Comparison of ENCODE assay signal across 15 cellular contexts in genomic region chr15:90209591-90209990, GRCh38. TPM values are rescaled to one million over a fixed set of nuclear protein-coding genes. Genes with fewer than 3 reads are reported as not detected.
DNase-seq lines count a peak whose midpoint lies in the region; ATAC-seq, FAIRE-seq and TF ChIP-seq lines count a peak whose summit lies in the region.
"Had no signal": no experiment of that assay in that cellular context is flagged by ENCODE, and none has a peak within 500 bp of the region (broad histone marks: within the 10 kb centered on the region; RNA-seq: fewer than 3 reads in every experiment).

No MANE protein-coding gene starts in this region.

- H3K4me3 Mint-ChIP-seq in natural killer cell treated with Interleukin-12 subunit alpha and Interleukin-12 subunit beta and Interleukin-15 and Interleukin-18, amount 100 ng/mL, for 72 hours = peak overlapping the region; percentile 67
- H3K4me3 Mint-ChIP-seq in natural killer cell (no peak overlapping the region), progenitor cell of endocrine pancreas (ENCODE audit: low read depth) (no peak overlapping the region)
- H3K4me3 Mint-ChIP-seq: CD14-positive monocyte had no signal

- H3K4me1 ChIP-seq in GM12878 (ENCODE audit: control insufficient read depth, insufficient read depth, low read length) (peaks cover 25% of the 10 kb centered on the region), transverse colon (peaks cover 32 to 57% (median 40%) of the 10 kb centered on the region in 4 donors)

- 4% methylated on average over 9 of the region's 9 CpGs for WGBS in GM12878 (ENCODE audit: insufficient coverage, insufficient replicate concordance, low lambda C conversion rate, missing lambda C conversion rate)
- 55 to 56% methylated on average over 5 to 9 of the region's 9 CpGs for WGBS in transverse colon (ENCODE audit: low coverage in 1 of 2), 2 donors
- 60 to 80% methylated on average over 9 of the region's 9 CpGs for WGBS in lower leg skin, 2 donors

- TF ChIP-seq POLR2A in GM12878 (IDR thresholded peaks at IDR 0.05; ENCODE audit: low read depth, low read length) = no peak
- TF ChIP-seq POLR2A in transverse colon (IDR thresholded peaks at IDR 0.05) = no peak
- no peak for TF ChIP-seq POLR2A in lower leg skin (IDR thresholded peaks at IDR 0.05)

- H3K9me3 ChIP-seq in GM12878 (replicated peaks; ENCODE audit: control insufficient read depth, insufficient read depth, low read length) (no peaks in the 10 kb centered on the region), transverse colon (no peaks in the 10 kb centered on the region)
- H3K9me3 ChIP-seq: prostate gland had no signal

- FAIRE-seq in GM12878 (lab: Jason Lieb, UNC) = peak; percentile 47

- CTCF ChIA-PET in GM12878 (lab: Yijun Ruan, JAX) = interaction anchor here (1.0 to 2.6 kb wide), 6 partner anchors 10 to 48 kb away, joined by 3 to 8 read pairs (median 6); partner anchors contain the start of gene CIB1

- H3K36me3 Mint-ChIP-seq in natural killer cell treated with Interleukin-12 subunit alpha and Interleukin-12 subunit beta and Interleukin-15 and Interleukin-18, amount 100 ng/mL, for 72 hours = peaks cover 7% of the 10 kb centered on the region
- no peaks in the 10 kb centered on the region for H3K36me3 Mint-ChIP-seq in natural killer cell
- H3K36me3 Mint-ChIP-seq in progenitor cell of endocrine pancreas (ENCODE audit: insufficient read depth) = no peaks in the 10 kb centered on the region

- 0 out of 4 replicates have a peak, but pooled peaks of 1 of the 2 experiments have one; percentile 36 for TF ChIP-seq EP300 in GM12878 (IDR thresholded peaks at IDR 0.05; ENCODE audit: borderline replicate concordance in 1 of 2, control insufficient read depth in 1 of 2, low read depth in 2 of 2, low read length in 2 of 2)
- TF ChIP-seq EP300 in transverse colon (IDR thresholded peaks at IDR 0.05; ENCODE audit: low read depth) = no peak

- ATAC-seq in natural killer cell treated with Interleukin-12 subunit alpha and Interleukin-12 subunit beta and Interleukin-15 and Interleukin-18, amount 100 ng/mL, for 72 hours = peak in 1 of 2 donors; percentile 56
- no peak for ATAC-seq in natural killer cell
- peak; percentile 66 for ATAC-seq in HG02884 (IDR thresholded peaks at IDR 0.05; ENCODE audit: unreplicated experiment)
- ATAC-seq in GM12878 = peak; percentile 87
- ATAC-seq: esophagus mucosa had no signal

- SMC1A ChIA-PET in GM12878 (lab: Charles Lee; ENCODE audit: uncharacterized antibody, unreplicated experiment) = interaction anchor here (0.6 to 1.6 kb wide), 5 partner anchors 29 to 77 kb away, joined by 3 to 10 read pairs (median 3); no protein-coding TSS in a partner anchor

- TF ChIP-seq RAD21 in GM12878 (IDR thresholded peaks at IDR 0.05; ENCODE audit: insufficient read depth, low read depth, low read length) = no peak

- POLR2A ChIA-PET in GM12878 (lab: Charles Lee) = interaction anchor here (1.0 kb wide), 2 partner anchors 15 to 17 kb away, joined by 3 to 4 read pairs; no protein-coding TSS in a partner anchor

- peak overlapping the region; percentile 56 for H3K27ac ChIP-seq in GM12878 (ENCODE audit: control insufficient read depth, insufficient read depth)
- peak overlapping the region in 3 of 4 donors; percentile 85 to 90 (median 89) for H3K27ac ChIP-seq in transverse colon
- H3K27ac ChIP-seq: HL-60, WERI-Rb-1 had no signal

- no peaks in the 10 kb centered on the region; the same call in 1 of the 2 replicates for H4K20me1 ChIP-seq in GM12878 (ENCODE audit: control insufficient read depth, insufficient read depth)

- no peak for DNase-seq in natural killer cell treated with Interleukin-12 subunit alpha and Interleukin-12 subunit beta and Interleukin-15 and Interleukin-18, amount 100 ng/mL, for 72 hours (ENCODE audit: low spot score)
- DNase-seq in natural killer cell = no peak
- DNase-seq in GM12878 (ENCODE audit: low read depth, low spot score) = peak; percentile 57
- DNase-seq in transverse colon = no peak
- DNase-seq in lower leg skin (ENCODE audit: low spot score in 2 of 2) = no peak
- no peak for DNase-seq in NCI-H2107 treated with DMSO at 0.1 percent for 48 hours (lab: John Stamatoyannopoulos, UW; ENCODE audit: unreplicated experiment)
- no peak for DNase-seq in progenitor cell of endocrine pancreas (ENCODE audit: low spot score, unreplicated experiment)
- DNase-seq: NCI-H1694, WERI-Rb-1 had no signal

- no peaks in the 10 kb centered on the region for H3K27me3 ChIP-seq in GM12878 (replicated peaks in 1 of 2; ENCODE audit: control insufficient read depth in 2 of 2, insufficient read depth in 2 of 2, low read length in 1 of 2)
- H3K27me3 ChIP-seq in transverse colon = no peaks in the 10 kb centered on the region

- BruUV-seq in GM12878 (replicated peaks; lab: Mats Ljungman, UMichigan) = no TSS peak

- intact Hi-C loops in natural killer cell (cut with micrococcal nuclease) (no loop called here), GM12878 (cut with micrococcal nuclease; ENCODE audit: unreplicated experiment) (no loop called here), transverse colon (cut with DNase I; ENCODE audit: low total_unique reads) (no loop called here), lower leg skin (cut with DNase I; ENCODE audit: low total_unique reads) (no loop called here)

- RAD21 ChIA-PET in GM12878 (lab: Charles Lee; ENCODE audit: unreplicated experiment) = interaction anchor here (0.7 to 2.0 kb wide), 4 partner anchors 18 to 47 kb away, joined by 3 to 14 read pairs (median 4); no protein-coding TSS in a partner anchor

- peak overlapping the region in 1 of 2 donors; percentile 77 for H3K27ac Mint-ChIP-seq in natural killer cell treated with Interleukin-12 subunit alpha and Interleukin-12 subunit beta and Interleukin-15 and Interleukin-18, amount 100 ng/mL, for 72 hours
- H3K27ac Mint-ChIP-seq in natural killer cell = no peak overlapping the region
- no peak overlapping the region for H3K27ac Mint-ChIP-seq in progenitor cell of endocrine pancreas

- peaks cover 14 to 20% of the 10 kb centered on the region in 2 donors for H3K4me1 Mint-ChIP-seq in natural killer cell treated with Interleukin-12 subunit alpha and Interleukin-12 subunit beta and Interleukin-15 and Interleukin-18, amount 100 ng/mL, for 72 hours (ENCODE audit: low read depth in 2 of 2)
- peaks cover 1 to 8% of the 10 kb centered on the region in 2 donors for H3K4me1 Mint-ChIP-seq in natural killer cell
- peaks cover 13% of the 10 kb centered on the region for H3K4me1 Mint-ChIP-seq in progenitor cell of endocrine pancreas (ENCODE audit: low read depth)

- H3K4me2 ChIP-seq in GM12878 (ENCODE audit: control insufficient read depth, insufficient read depth) = peak overlapping the region; percentile 24

- no peaks in the 10 kb centered on the region for H3K9me3 Mint-ChIP-seq in natural killer cell treated with Interleukin-12 subunit alpha and Interleukin-12 subunit beta and Interleukin-15 and Interleukin-18, amount 100 ng/mL, for 72 hours
- H3K9me3 Mint-ChIP-seq in natural killer cell (no peaks in the 10 kb centered on the region), progenitor cell of endocrine pancreas (ENCODE audit: low read depth) (no peaks in the 10 kb centered on the region)

- H3K36me3 ChIP-seq in GM12878 (ENCODE audit: control insufficient read depth in 2 of 2, insufficient read depth in 2 of 2, low read length in 1 of 2) = no peaks in the 10 kb centered on the region; a peak in 2 of 4 replicates
- H3K36me3 ChIP-seq in transverse colon = no peaks in the 10 kb centered on the region
- H3K36me3 ChIP-seq: prostate gland had no signal

- H3K4me3 ChIP-seq in GM12878 (no peak overlapping the region), transverse colon (no peak overlapping the region), lower leg skin (ENCODE audit: low read depth, poor library complexity, severe bottlenecking) (no peak overlapping the region)
- H3K4me3 ChIP-seq: prostate gland had no signal

- no peaks in the 10 kb centered on the region for H3K27me3 Mint-ChIP-seq in natural killer cell treated with Interleukin-12 subunit alpha and Interleukin-12 subunit beta and Interleukin-15 and Interleukin-18, amount 100 ng/mL, for 72 hours
- H3K27me3 Mint-ChIP-seq in natural killer cell (ENCODE audit: low read depth in 2 of 2) (no peaks in the 10 kb centered on the region), progenitor cell of endocrine pancreas (no peaks in the 10 kb centered on the region)

- H3K9ac ChIP-seq in GM12878 (ENCODE audit: control insufficient read depth, insufficient read depth, low read length) = no peak overlapping the region

- TF ChIP-seq CTCF in natural killer cell (IDR thresholded peaks at IDR 0.05) (no peak), GM12878 (IDR thresholded peaks at IDR 0.05 in 2 of 3, conservative IDR thresholded peaks at IDR 0.05 in 1 of 3; ENCODE audit: control insufficient read depth in 2 of 3, extremely low read depth in 1 of 3, insufficient read depth in 1 of 3, low read depth in 3 of 3, low read length in 3 of 3) (no peak), transverse colon (IDR thresholded peaks at IDR 0.05) (no peak), lower leg skin (IDR thresholded peaks at IDR 0.05) (no peak), progenitor cell of endocrine pancreas (IDR thresholded peaks at IDR 0.05; ENCODE audit: unreplicated experiment) (no peak)

- no peak overlapping the region for H2AFZ ChIP-seq in GM12878 (ENCODE audit: control insufficient read depth, low read depth, low read length)

- H3K79me2 ChIP-seq in GM12878 (ENCODE audit: control insufficient read depth, insufficient read depth, low read length) = no peaks in the 10 kb centered on the region; the same call in none of the 2 replicates

- in situ Hi-C loops in GM12878 (cut with MboI) (no loop called here), transverse colon (cut with MboI; ENCODE audit: low pct_ligation_motif_present in 1 of 4, low pct_unique_long_range_greater_than_20kb in 1 of 4, low sequenced_read_pairs in 3 of 4) (no loop called here)

RNA-seq across cellular contexts. Expression of gene SEMA4B, which starts 8.5 kb away (rescaled TPM):
- total RNA-seq in natural killer cell treated with Interleukin-12 subunit alpha and Interleukin-12 subunit beta and Interleukin-15 and Interleukin-18, amount 100 ng/mL, for 72 hours = 1 to 10 TPM; 9.2 to 9.7 TPM
- 10 to 100 TPM; 13.1 to 28.1 (median 25.0) TPM for total RNA-seq in natural killer cell
- total RNA-seq in GM12878 (2013; cell fraction: nucleolus; rRNA removed) = 76.9 and 77.1 TPM in 2 replicates
- total RNA-seq in GM12878 (2014; rRNA removed) = 10.4 and 13.4 TPM in 2 replicates
- 7.7 and 8.8 TPM in 2 replicates for total RNA-seq in GM12878 (2014; rRNA removed; fragmentation: Illumina TruSeq; extraction: Trizol)
- total RNA-seq in GM12878 (2021) = 23.5 and 26.0 TPM in 2 replicates
- 5.7 TPM for polyA plus RNA-seq in GM12878 (2011; ENCODE audit: low read depth)
- polyA plus RNA-seq in GM12878 (2011; rRNA removed) = 3.9 and 8.7 TPM in 2 replicates
- polyA plus RNA-seq in GM12878 (2011; cell fraction: cytosol; rRNA removed) = 9.1 and 11.6 TPM in 2 replicates
- polyA plus RNA-seq in GM12878 (2011; cell fraction: nucleus; rRNA removed) = 40.5 and 46.0 TPM in 2 replicates
- polyA plus RNA-seq in GM12878 (2012) = 12.4 and 13.5 TPM in 2 replicates
- 3.7 and 8.1 TPM in 2 replicates for polyA plus RNA-seq in GM12878 (2014; fragmentation: Illumina TruSeq; extraction: Trizol)
- polyA plus RNA-seq in GM12878 (2014; fragmentation: Nextera tagmentation; extraction: Ambion mirVana) = 1 to 10 TPM in 1 of 2 experiments, under 1 TPM in 1; 0.87 to 1.4 TPM
- polyA plus RNA-seq in GM12878 (2014; rRNA removed) = 16.3 and 18.1 TPM in 2 replicates
- 10 to 100 TPM in 1 of 2 experiments, 1 to 10 TPM in 1; 10.0 to 10.8 TPM for polyA plus RNA-seq in GM12878 (2016; fragmentation: Nextera tagmentation; extraction: Ambion mirVana)
- polyA minus RNA-seq in GM12878 (2011; rRNA and poly(A)+ RNA removed) = 18.4 and 36.0 TPM in 2 replicates
- 6.4 and 14.2 TPM in 2 replicates for polyA minus RNA-seq in GM12878 (2011; cell fraction: cytosol; rRNA and poly(A)+ RNA removed)
- 13.7 and 25.4 TPM in 2 replicates for polyA minus RNA-seq in GM12878 (2011; cell fraction: nucleus; rRNA and poly(A)+ RNA removed)
- 100 to 1,000 TPM; 115 to 193 (median 134) TPM for total RNA-seq in transverse colon
- 100 to 1,000 TPM in 3 of 4 donors, 10 to 100 TPM in 1; 89.2 to 151 (median 106) TPM for total RNA-seq in lower leg skin
- total RNA-seq in progenitor cell of endocrine pancreas = 36.4 and 41.9 TPM in 2 replicates

RNA-seq across cellular contexts. Expression of gene CIB1, which starts 24.1 kb away (rescaled TPM):
- 100 to 1,000 TPM in 1 of 2 donors, 10 to 100 TPM in 1; 86.1 to 119 TPM for total RNA-seq in natural killer cell treated with Interleukin-12 subunit alpha and Interleukin-12 subunit beta and Interleukin-15 and Interleukin-18, amount 100 ng/mL, for 72 hours
- total RNA-seq in natural killer cell = 100 to 1,000 TPM; 136 to 209 (median 154) TPM
- 10.1 and 10.3 TPM in 2 replicates for total RNA-seq in GM12878 (2013; cell fraction: nucleolus; rRNA removed)
- total RNA-seq in GM12878 (2014; rRNA removed) = 67.1 and 73.8 TPM in 2 replicates
- 51.4 and 53.0 TPM in 2 replicates for total RNA-seq in GM12878 (2014; rRNA removed; fragmentation: Illumina TruSeq; extraction: Trizol)
- 80.8 and 88.8 TPM in 2 replicates for total RNA-seq in GM12878 (2021)
- polyA plus RNA-seq in GM12878 (2011; ENCODE audit: low read depth) = 55.1 TPM
- polyA plus RNA-seq in GM12878 (2011; rRNA removed) = 78.5 and 155 TPM in 2 replicates
- 207 and 248 TPM in 2 replicates for polyA plus RNA-seq in GM12878 (2011; cell fraction: cytosol; rRNA removed)
- polyA plus RNA-seq in GM12878 (2011; cell fraction: nucleus; rRNA removed) = 114 and 156 TPM in 2 replicates
- polyA plus RNA-seq in GM12878 (2012) = 109 and 142 TPM in 2 replicates
- polyA plus RNA-seq in GM12878 (2014; fragmentation: Illumina TruSeq; extraction: Trizol) = 42.7 and 83.0 TPM in 2 replicates
- 10 to 100 TPM; 10.8 to 42.5 TPM for polyA plus RNA-seq in GM12878 (2014; fragmentation: Nextera tagmentation; extraction: Ambion mirVana)
- 141 and 142 TPM in 2 replicates for polyA plus RNA-seq in GM12878 (2014; rRNA removed)
- polyA plus RNA-seq in GM12878 (2016; fragmentation: Nextera tagmentation; extraction: Ambion mirVana) = 100 to 1,000 TPM; 128 to 134 TPM
- 57.2 and 93.1 TPM in 2 replicates for polyA minus RNA-seq in GM12878 (2011; rRNA and poly(A)+ RNA removed)
- polyA minus RNA-seq in GM12878 (2011; cell fraction: cytosol; rRNA and poly(A)+ RNA removed) = 17.9 and 31.4 TPM in 2 replicates
- 11.7 and 13.8 TPM in 2 replicates for polyA minus RNA-seq in GM12878 (2011; cell fraction: nucleus; rRNA and poly(A)+ RNA removed)
- total RNA-seq in transverse colon = 100 to 1,000 TPM in 3 of 4 donors, 10 to 100 TPM in 1; 38.4 to 156 (median 131) TPM
- 10 to 100 TPM in 3 of 4 donors, 1 to 10 TPM in 1; 10.0 to 32.2 (median 22.9) TPM for total RNA-seq in lower leg skin
- 28.3 and 30.3 TPM in 2 replicates for total RNA-seq in progenitor cell of endocrine pancreas

RNA-seq across cellular contexts. Expression of gene GDPGP1, which starts 24.4 kb away (rescaled TPM):
- total RNA-seq in natural killer cell treated with Interleukin-12 subunit alpha and Interleukin-12 subunit beta and Interleukin-15 and Interleukin-18, amount 100 ng/mL, for 72 hours = 10 to 100 TPM in 1 of 2 donors, 1 to 10 TPM in 1; 9.6 to 10.0 TPM
- total RNA-seq in natural killer cell (10 to 100 TPM in 1 of 3 donors, 1 to 10 TPM in 2; 7.8 to 11.1 (median 9.5) TPM), GM12878 (2014; rRNA removed) (5.2 and 5.6 TPM in 2 replicates), GM12878 (2014; rRNA removed; fragmentation: Illumina TruSeq; extraction: Trizol) (2.7 and 3.5 TPM in 2 replicates), GM12878 (2021) (7.8 and 8.9 TPM in 2 replicates), transverse colon (10 to 100 TPM in 3 of 4 donors, 1 to 10 TPM in 1; 6.8 to 28.8 (median 21.3) TPM), lower leg skin (1 to 10 TPM; 2.6 to 5.5 (median 3.9) TPM), progenitor cell of endocrine pancreas (7.8 and 8.6 TPM in 2 replicates)
- total RNA-seq in GM12878 (2013; cell fraction: nucleolus; rRNA removed) = 14.4 and 14.8 TPM in 2 replicates
- 1.8 TPM for polyA plus RNA-seq in GM12878 (2011; ENCODE audit: low read depth)
- polyA plus RNA-seq in GM12878 (2011; rRNA removed) (1.5 and 3.2 TPM in 2 replicates), GM12878 (2014; fragmentation: Illumina TruSeq; extraction: Trizol) (0.90 and 2.2 TPM in 2 replicates), GM12878 (2014; fragmentation: Nextera tagmentation; extraction: Ambion mirVana) (under 1 TPM; 0.68 to 0.85 TPM), GM12878 (2014; rRNA removed) (4.3 TPM in 2 replicates), GM12878 (2016; fragmentation: Nextera tagmentation; extraction: Ambion mirVana) (1 to 10 TPM; 2.1 to 3.8 TPM)
- 3.5 and 3.8 TPM in 2 replicates for polyA plus RNA-seq in GM12878 (2011; cell fraction: cytosol; rRNA removed)
- 7.7 and 7.9 TPM in 2 replicates for polyA plus RNA-seq in GM12878 (2011; cell fraction: nucleus; rRNA removed)
- polyA plus RNA-seq in GM12878 (2012) = 2.5 and 2.6 TPM in 2 replicates
- 7.0 and 18.5 TPM in 2 replicates for polyA minus RNA-seq in GM12878 (2011; rRNA and poly(A)+ RNA removed)
- polyA minus RNA-seq in GM12878 (2011; cell fraction: cytosol; rRNA and poly(A)+ RNA removed) = 1.7 and 4.5 TPM in 2 replicates
- polyA minus RNA-seq in GM12878 (2011; cell fraction: nucleus; rRNA and poly(A)+ RNA removed) = 13.9 and 18.6 TPM in 2 replicates

RNA-seq across cellular contexts. Expression of gene TTLL13, which starts 39.8 kb away (rescaled TPM):
- under 1 TPM in 1 of 2 donors, not detected in 1; 0.36 TPM for total RNA-seq in natural killer cell treated with Interleukin-12 subunit alpha and Interleukin-12 subunit beta and Interleukin-15 and Interleukin-18, amount 100 ng/mL, for 72 hours
- total RNA-seq in natural killer cell = 1 to 10 TPM in 2 of 3 donors, under 1 TPM in 1; 0.18 to 2.2 (median 1.2) TPM
- total RNA-seq in GM12878 (2013; cell fraction: nucleolus; rRNA removed) = 0.32 and 1.2 TPM in 2 replicates
- 0.05 and 0.11 TPM in 2 replicates for total RNA-seq in GM12878 (2014; rRNA removed)
- 0.09 TPM in 1 of 2 replicates, not detected in the other for total RNA-seq in GM12878 (2014; rRNA removed; fragmentation: Illumina TruSeq; extraction: Trizol)
- total RNA-seq in GM12878 (2021) = 0.13 and 0.19 TPM in 2 replicates
- polyA plus RNA-seq in GM12878 (2011; ENCODE audit: low read depth) = 0.16 TPM
- 0.26 and 0.27 TPM in 2 replicates for polyA plus RNA-seq in GM12878 (2011; rRNA removed)
- polyA plus RNA-seq in GM12878 (2011; cell fraction: cytosol; rRNA removed) = 0.18 and 0.63 TPM in 2 replicates
- polyA plus RNA-seq in GM12878 (2011; cell fraction: nucleus; rRNA removed) = 0.34 and 1.1 TPM in 2 replicates
- polyA plus RNA-seq in GM12878 (2012) = 0.11 and 0.22 TPM in 2 replicates
- polyA plus RNA-seq in GM12878 (2014; fragmentation: Illumina TruSeq; extraction: Trizol) = 0.13 and 0.22 TPM in 2 replicates
- under 1 TPM in 1 of 2 experiments, not detected in 1; 0.03 TPM for polyA plus RNA-seq in GM12878 (2014; fragmentation: Nextera tagmentation; extraction: Ambion mirVana)
- polyA plus RNA-seq in GM12878 (2014; rRNA removed) = 0.17 and 0.22 TPM in 2 replicates
- polyA plus RNA-seq in GM12878 (2016; fragmentation: Nextera tagmentation; extraction: Ambion mirVana) = under 1 TPM; 0.09 to 0.32 TPM
- 0.15 and 0.29 TPM in 2 replicates for polyA minus RNA-seq in GM12878 (2011; rRNA and poly(A)+ RNA removed)
- polyA minus RNA-seq in GM12878 (2011; cell fraction: cytosol; rRNA and poly(A)+ RNA removed) = not detected in 2 replicates
- 0.12 TPM in 1 of 2 replicates, not detected in the other for polyA minus RNA-seq in GM12878 (2011; cell fraction: nucleus; rRNA and poly(A)+ RNA removed)
- under 1 TPM in 1 of 4 donors, not detected in 3; 0.27 TPM for total RNA-seq in transverse colon
- total RNA-seq in lower leg skin = under 1 TPM in 1 of 4 donors, not detected in 3; 0.63 TPM
- 0.69 TPM in 1 of 2 replicates, not detected in the other for total RNA-seq in progenitor cell of endocrine pancreas
- total RNA-seq: aorta, esophagus mucosa had no signal
- polyA plus RNA-seq: aorta had no signal

RNA-seq across cellular contexts. Expression of gene NGRN, which starts 55.9 kb away (rescaled TPM):
- 10 to 100 TPM; 22.8 to 36.5 TPM for total RNA-seq in natural killer cell treated with Interleukin-12 subunit alpha and Interleukin-12 subunit beta and Interleukin-15 and Interleukin-18, amount 100 ng/mL, for 72 hours
- total RNA-seq in natural killer cell (10 to 100 TPM; 33.4 to 43.5 (median 33.5) TPM), GM12878 (2014; rRNA removed) (22.9 and 26.0 TPM in 2 replicates), GM12878 (2014; rRNA removed; fragmentation: Illumina TruSeq; extraction: Trizol) (17.8 and 18.2 TPM in 2 replicates), GM12878 (2021) (22.9 and 25.7 TPM in 2 replicates), transverse colon (10 to 100 TPM; 27.7 to 58.3 (median 44.5) TPM), lower leg skin (10 to 100 TPM; 49.8 to 66.8 (median 58.4) TPM), progenitor cell of endocrine pancreas (110 and 121 TPM in 2 replicates)
- 17.2 and 19.9 TPM in 2 replicates for total RNA-seq in GM12878 (2013; cell fraction: nucleolus; rRNA removed)
- 11.0 TPM for polyA plus RNA-seq in GM12878 (2011; ENCODE audit: low read depth)
- polyA plus RNA-seq in GM12878 (2011; rRNA removed) (28.4 and 29.5 TPM in 2 replicates), GM12878 (2014; fragmentation: Illumina TruSeq; extraction: Trizol) (18.3 and 20.8 TPM in 2 replicates), GM12878 (2014; fragmentation: Nextera tagmentation; extraction: Ambion mirVana) (10 to 100 TPM in 1 of 2 experiments, 1 to 10 TPM in 1; 5.8 to 11.2 TPM), GM12878 (2014; rRNA removed) (22.2 and 23.6 TPM in 2 replicates), GM12878 (2016; fragmentation: Nextera tagmentation; extraction: Ambion mirVana) (10 to 100 TPM; 29.2 to 31.3 TPM)
- 19.3 and 20.9 TPM in 2 replicates for polyA plus RNA-seq in GM12878 (2011; cell fraction: cytosol; rRNA removed)
- polyA plus RNA-seq in GM12878 (2011; cell fraction: nucleus; rRNA removed) = 16.1 and 17.5 TPM in 2 replicates
- 13.8 and 14.7 TPM in 2 replicates for polyA plus RNA-seq in GM12878 (2012)
- 14.7 and 17.3 TPM in 2 replicates for polyA minus RNA-seq in GM12878 (2011; rRNA and poly(A)+ RNA removed)
- 4.0 and 5.6 TPM in 2 replicates for polyA minus RNA-seq in GM12878 (2011; cell fraction: cytosol; rRNA and poly(A)+ RNA removed)
- 5.7 and 11.4 TPM in 2 replicates for polyA minus RNA-seq in GM12878 (2011; cell fraction: nucleus; rRNA and poly(A)+ RNA removed)

Comparison
In these comparisons a context has a peak if more than half of its experiments do, and no peak if none do; other contexts are left out.
1. ATAC-seq: peak in HG02884 (single experiment) and GM12878 (single experiment); none in natural killer cell (0 of 3).